In the genomic region with DNA sequence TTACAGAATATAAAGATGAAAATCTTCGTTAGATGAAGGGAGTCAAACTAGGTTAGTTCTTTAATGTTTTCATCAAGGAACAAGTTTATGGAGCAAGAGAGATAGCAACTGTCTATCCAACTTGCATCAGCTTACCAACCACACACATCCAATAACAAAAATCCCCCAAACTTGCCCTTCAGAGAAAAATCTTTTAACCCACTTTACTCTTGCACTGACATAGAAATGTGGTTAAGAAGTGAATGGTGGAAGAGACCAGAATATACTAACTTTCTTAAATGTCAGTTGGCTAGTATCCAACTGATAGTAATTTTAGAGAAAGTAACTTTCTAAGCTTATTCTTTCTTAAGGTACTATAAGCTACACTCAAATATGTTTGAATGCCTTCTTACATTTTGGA, we compare ENCODE assay signal across 24 cellular contexts. TPM values are rescaled to one million over a fixed set of nuclear protein-coding genes. Genes with fewer than 3 reads are reported as not detected.
A peak's percentile ranks its signal among the peaks of the same experiment; 100 is the strongest.
DNase-seq lines count a peak whose midpoint lies in the region; ATAC-seq, FAIRE-seq and TF ChIP-seq lines count a peak whose summit lies in the region.
"Had no signal": no experiment of that assay in that cellular context is flagged by ENCODE, and none has a peak within 500 bp of the region (broad histone marks: within the 10 kb centered on the region; RNA-seq: fewer than 3 reads in every experiment).

No MANE protein-coding gene starts in this region.

- CTCF ChIA-PET in GM12878 (lab: Yijun Ruan, JAX): interaction anchor here (0.6 to 3.2 kb wide), 13 partner anchors 8 to 66 kb away, joined by 3 to 16 read pairs (median 4); partner anchors contain the start of genes OFD1 and TRAPPC2

- H3K27ac ChIP-seq in OCI-LY3 (ENCODE audit: low read length) (no peak overlapping the region), GM12878 (ENCODE audit: control insufficient read depth, insufficient read depth) (no peak overlapping the region)
- H3K27ac ChIP-seq: BLaER1, body of pancreas, neutrophil, psoas muscle, SK-N-MC, upper lobe of right lung had no signal

- SMC1A ChIA-PET in GM12878 (lab: Charles Lee; ENCODE audit: uncharacterized antibody, unreplicated experiment): interaction anchor here (0.9 to 6.4 kb wide), 15 partner anchors 10 to 82 kb away, joined by 3 to 79 read pairs (median 6); partner anchors contain the start of genes OFD1 and TRAPPC2

- peaks cover 14% of the 10 kb centered on the region in 2 donors for H3K36me3 Mint-ChIP-seq in activated T-cell treated with anti-CD3 and anti-CD28 coated beads, Interleukin-2, amount 50 U/mL, for 72 hours (ENCODE audit: insufficient read depth in 2 of 2)
- H3K36me3 Mint-ChIP-seq: IgD-negative memory B cell had no signal

- TF ChIP-seq POLR2A in GM12878 (IDR thresholded peaks at IDR 0.05; ENCODE audit: low read depth, low read length): no peak

- RAD21 ChIA-PET in GM12878 (lab: Charles Lee; ENCODE audit: unreplicated experiment): interaction anchor here (1.3 to 7.0 kb wide), 8 partner anchors 10 to 72 kb away, joined by 4 to 68 read pairs (median 26); partner anchors contain the start of genes OFD1 and TRAPPC2

- ATAC-seq in activated T-cell treated with anti-CD3 and anti-CD28 coated beads, Interleukin-2, amount 50 U/mL, for 72 hours (replicated peaks in 1 of 2): peak; percentile 26 to 27
- ATAC-seq in GM12878: no peak
- ATAC-seq in stimulated activated naive CD8-positive, alpha-beta T cell treated with anti-CD3 and anti-CD28 coated beads, Interleukin-15, amount 100 ng/mL, for 72 hours: peak; percentile 53
- no peak for ATAC-seq in HG02798 (IDR thresholded peaks at IDR 0.05; ENCODE audit: poor library complexity, unreplicated experiment)
- ATAC-seq in HG03520 (IDR thresholded peaks at IDR 0.05; ENCODE audit: unreplicated experiment): no peak
- ATAC-seq: body of pancreas, psoas muscle, upper lobe of right lung had no signal

- H3K9me3 Mint-ChIP-seq in activated T-cell treated with anti-CD3 and anti-CD28 coated beads, Interleukin-2, amount 50 U/mL, for 72 hours: no peaks in the 10 kb centered on the region
- no peaks in the 10 kb centered on the region for H3K9me3 Mint-ChIP-seq in stimulated activated naive CD8-positive, alpha-beta T cell treated with anti-CD3 and anti-CD28 coated beads, Interleukin-15, amount 100 ng/mL, for 72 hours
- H3K9me3 Mint-ChIP-seq: IgD-negative memory B cell had no signal

- no TSS peak for BruUV-seq in GM12878 (replicated peaks; lab: Mats Ljungman, UMichigan)

- H4K20me1 ChIP-seq in OCI-LY3 (ENCODE audit: insufficient read depth, low read length) (peaks cover 8% of the 10 kb centered on the region), GM12878 (ENCODE audit: control insufficient read depth, insufficient read depth) (no peaks in the 10 kb centered on the region)

- H2AFZ ChIP-seq in OCI-LY3 (ENCODE audit: low read depth, low read length) (no peak overlapping the region), GM12878 (ENCODE audit: control insufficient read depth, low read depth, low read length) (no peak overlapping the region)

- 65% methylated on average over 1 of the region's 1 CpG for WGBS in GM12878 (ENCODE audit: insufficient coverage, insufficient replicate concordance, low lambda C conversion rate, missing lambda C conversion rate)

- in situ Hi-C loops in GM12878 (cut with MboI): no loop called here

- H3K27me3 ChIP-seq in OCI-LY3 (ENCODE audit: low read depth, low read length): no peaks in the 10 kb centered on the region
- H3K27me3 ChIP-seq in GM12878 (replicated peaks in 1 of 2; ENCODE audit: control insufficient read depth in 2 of 2, insufficient read depth in 2 of 2, low read length in 1 of 2): no peaks in the 10 kb centered on the region
- H3K27me3 ChIP-seq: body of pancreas, neutrophil, upper lobe of right lung had no signal

- peak overlapping the region; percentile 33 to 97 for H3K4me3 Mint-ChIP-seq in activated T-cell treated with anti-CD3 and anti-CD28 coated beads, Interleukin-2, amount 50 U/mL, for 72 hours
- peak overlapping the region; percentile 36 to 93 for H3K4me3 Mint-ChIP-seq in stimulated activated naive CD8-positive, alpha-beta T cell treated with anti-CD3 and anti-CD28 coated beads, Interleukin-15, amount 100 ng/mL, for 72 hours

- intact Hi-C loops in GM12878 (cut with micrococcal nuclease; ENCODE audit: unreplicated experiment): loop anchor here (5.0 kb wide), 1 partner anchor 605 kb away; no protein-coding TSS in a partner anchor

- TF ChIP-seq RAD21 in GM12878 (IDR thresholded peaks at IDR 0.05; ENCODE audit: insufficient read depth, low read depth, low read length): no peak

- no peak for TF ChIP-seq CTCF in OCI-LY3 (IDR thresholded peaks at IDR 0.05; ENCODE audit: low read depth, low read length)
- TF ChIP-seq CTCF in GM12878 (IDR thresholded peaks at IDR 0.05 in 2 of 3, conservative IDR thresholded peaks at IDR 0.05 in 1 of 3; ENCODE audit: control insufficient read depth in 2 of 3, extremely low read depth in 1 of 3, insufficient read depth in 1 of 3, low read depth in 3 of 3, low read length in 3 of 3): no peak

- no peak for FAIRE-seq in GM12878 (lab: Jason Lieb, UNC)
- FAIRE-seq: D721Med had no signal

- POLR2A ChIA-PET in GM12878 (lab: Charles Lee): interaction anchor here (0.6 to 5.1 kb wide), 7 partner anchors 8 to 47 kb away, joined by 4 to 49 read pairs (median 13); partner anchors contain the start of genes OFD1 and TRAPPC2

- no peak for TF ChIP-seq EP300 in GM12878 (IDR thresholded peaks at IDR 0.05; ENCODE audit: borderline replicate concordance in 1 of 2, control insufficient read depth in 1 of 2, low read depth in 2 of 2, low read length in 2 of 2)

- H3K4me1 ChIP-seq in OCI-LY3 (ENCODE audit: low read length) (peaks cover 50% of the 10 kb centered on the region), GM12878 (ENCODE audit: control insufficient read depth, insufficient read depth, low read length) (peaks cover 7% of the 10 kb centered on the region; the same call in 1 of the 2 replicates)

- H3K36me3 ChIP-seq in OCI-LY3 (replicated peaks; ENCODE audit: low read depth, low read length) (peaks cover 2% of the 10 kb centered on the region), GM12878 (ENCODE audit: control insufficient read depth in 2 of 2, insufficient read depth in 2 of 2, low read length in 1 of 2) (no peaks in the 10 kb centered on the region)
- H3K36me3 ChIP-seq: BLaER1, HAP-1, neutrophil, upper lobe of right lung had no signal

- H3K4me3 ChIP-seq in OCI-LY3 (ENCODE audit: low read length) (no peak overlapping the region), GM12878 (no peak overlapping the region)
- H3K4me3 ChIP-seq: BLaER1, body of pancreas, HAP-1, psoas muscle, SK-N-MC, upper lobe of right lung had no signal

- no peaks in the 10 kb centered on the region for H3K9me3 ChIP-seq in OCI-LY3 (ENCODE audit: insufficient read depth, low read length)
- H3K9me3 ChIP-seq in GM12878 (replicated peaks; ENCODE audit: control insufficient read depth, insufficient read depth, low read length): no peaks in the 10 kb centered on the region
- H3K9me3 ChIP-seq: BLaER1, body of pancreas, HAP-1, neutrophil, psoas muscle, upper lobe of right lung had no signal

- H3K4me1 Mint-ChIP-seq in activated T-cell treated with anti-CD3 and anti-CD28 coated beads, Interleukin-2, amount 50 U/mL, for 72 hours (ENCODE audit: low read depth): peaks cover 52% of the 10 kb centered on the region
- peaks cover 56% of the 10 kb centered on the region for H3K4me1 Mint-ChIP-seq in stimulated activated naive CD8-positive, alpha-beta T cell treated with anti-CD3 and anti-CD28 coated beads, Interleukin-15, amount 100 ng/mL, for 72 hours

- peak overlapping the region; percentile 83 for H3K27ac Mint-ChIP-seq in activated T-cell treated with anti-CD3 and anti-CD28 coated beads, Interleukin-2, amount 50 U/mL, for 72 hours
- H3K27ac Mint-ChIP-seq in stimulated activated naive CD8-positive, alpha-beta T cell treated with anti-CD3 and anti-CD28 coated beads, Interleukin-15, amount 100 ng/mL, for 72 hours: peak overlapping the region; percentile 100

- peaks cover 34% of the 10 kb centered on the region for H3K79me2 ChIP-seq in OCI-LY3 (ENCODE audit: low read length)
- H3K79me2 ChIP-seq in GM12878 (ENCODE audit: control insufficient read depth, insufficient read depth, low read length): peaks cover 35% of the 10 kb centered on the region

- H3K27me3 Mint-ChIP-seq in activated T-cell treated with anti-CD3 and anti-CD28 coated beads, Interleukin-2, amount 50 U/mL, for 72 hours (ENCODE audit: low read depth): peaks cover 24% of the 10 kb centered on the region
- H3K27me3 Mint-ChIP-seq in stimulated activated naive CD8-positive, alpha-beta T cell treated with anti-CD3 and anti-CD28 coated beads, Interleukin-15, amount 100 ng/mL, for 72 hours: no peaks in the 10 kb centered on the region

- peak overlapping the region; percentile 17; the same call in 1 of the 2 replicates for H3K4me2 ChIP-seq in OCI-LY3 (ENCODE audit: low read length)
- H3K4me2 ChIP-seq in GM12878 (ENCODE audit: control insufficient read depth, insufficient read depth): no peak overlapping the region
- H3K4me2 ChIP-seq: BLaER1 had no signal

- no peak for DNase-seq in activated T-cell treated with anti-CD3 and anti-CD28 coated beads, Interleukin-2, amount 50 U/mL, for 72 hours
- DNase-seq in activated T-cell treated with anti-CD3 and anti-CD28 coated beads, Interleukin-2, amount 50 U/mL, for 48 hours: no peak
- DNase-seq in GM12878 (ENCODE audit: low read depth, low spot score) (no peak), medulla oblongata (ENCODE audit: extremely low spot score) (no peak)
- DNase-seq in stimulated activated naive CD8-positive, alpha-beta T cell treated with anti-CD3 and anti-CD28 coated beads, Interleukin-15, amount 100 ng/mL, for 72 hours: peak in 1 of 2 donors; percentile 9
- DNase-seq: ACHN; activated CD4-positive, alpha-beta T cell treated with anti-CD3 and anti-CD28 coated beads, Interleukin-2, amount 50 U/mL, for 1 hour; activated T-cell treated with anti-CD3 and anti-CD28 coated beads for 4 hours; body of pancreas; NCI-H1105 treated with DMSO at 0.1 percent for 48 hours; NCI-H2081; NCI-H774; psoas muscle; stimulated activated CD4-positive, alpha-beta T cell treated with anti-CD3 and anti-CD28 coated beads, Interleukin-15, amount 100 ng/mL, for 24 hours; upper lobe of right lung had no signal

- H3K9ac ChIP-seq in OCI-LY3 (ENCODE audit: low read length) (no peak overlapping the region), GM12878 (ENCODE audit: control insufficient read depth, insufficient read depth, low read length) (no peak overlapping the region)
- H3K9ac ChIP-seq: BLaER1 had no signal

RNA-seq across cellular contexts. Expression of gene RAB9A, which starts 1.7 kb away (rescaled TPM):
- total RNA-seq in activated T-cell treated with anti-CD3 and anti-CD28 coated beads, Interleukin-2, amount 50 U/mL, for 72 hours: 10 to 100 TPM; 56.0 to 71.6 TPM
- 34.3 and 39.0 TPM in 2 replicates for total RNA-seq in GM12878 (2013; cell fraction: nucleolus; rRNA removed)
- total RNA-seq in GM12878 (2014; rRNA removed) (42.1 and 54.1 TPM in 2 replicates), GM12878 (2014; rRNA removed; fragmentation: Illumina TruSeq; extraction: Trizol) (50.5 and 53.1 TPM in 2 replicates), GM12878 (2021) (43.2 and 44.2 TPM in 2 replicates)
- 21.1 TPM for polyA plus RNA-seq in GM12878 (2011; ENCODE audit: low read depth)
- polyA plus RNA-seq in GM12878 (2011; rRNA removed) (142 and 180 TPM in 2 replicates), GM12878 (2014; fragmentation: Illumina TruSeq; extraction: Trizol) (47.0 and 68.3 TPM in 2 replicates), GM12878 (2014; fragmentation: Nextera tagmentation; extraction: Ambion mirVana) (10 to 100 TPM; 49.2 to 49.3 TPM), GM12878 (2014; rRNA removed) (52.4 and 64.6 TPM in 2 replicates), GM12878 (2016; fragmentation: Nextera tagmentation; extraction: Ambion mirVana) (10 to 100 TPM; 64.8 to 76.4 TPM)
- polyA plus RNA-seq in GM12878 (2011; cell fraction: cytosol; rRNA removed): 58.5 and 62.9 TPM in 2 replicates
- 50.2 and 59.5 TPM in 2 replicates for polyA plus RNA-seq in GM12878 (2011; cell fraction: nucleus; rRNA removed)
- polyA plus RNA-seq in GM12878 (2012): 31.9 and 49.2 TPM in 2 replicates
- polyA minus RNA-seq in GM12878 (2011; rRNA and poly(A)+ RNA removed): 52.1 and 73.6 TPM in 2 replicates
- polyA minus RNA-seq in GM12878 (2011; cell fraction: cytosol; rRNA and poly(A)+ RNA removed): 26.5 and 27.1 TPM in 2 replicates
- 14.7 and 17.5 TPM in 2 replicates for polyA minus RNA-seq in GM12878 (2011; cell fraction: nucleus; rRNA and poly(A)+ RNA removed)

RNA-seq across cellular contexts. Expression of gene TCEANC, which starts 34.3 kb away (rescaled TPM):
- total RNA-seq in activated T-cell treated with anti-CD3 and anti-CD28 coated beads, Interleukin-2, amount 50 U/mL, for 72 hours: 1 to 10 TPM; 4.4 to 4.6 TPM
- total RNA-seq in GM12878 (2013; cell fraction: nucleolus; rRNA removed): 7.1 and 8.4 TPM in 2 replicates
- 2.9 and 4.7 TPM in 2 replicates for total RNA-seq in GM12878 (2014; rRNA removed)
- 3.7 and 3.8 TPM in 2 replicates for total RNA-seq in GM12878 (2014; rRNA removed; fragmentation: Illumina TruSeq; extraction: Trizol)
- total RNA-seq in GM12878 (2021): 3.0 and 3.8 TPM in 2 replicates
- polyA plus RNA-seq in GM12878 (2011; ENCODE audit: low read depth): 1.1 TPM
- 4.9 and 6.5 TPM in 2 replicates for polyA plus RNA-seq in GM12878 (2011; rRNA removed)
- polyA plus RNA-seq in GM12878 (2011; cell fraction: cytosol; rRNA removed): 1.8 and 1.9 TPM in 2 replicates
- 4.4 TPM in 2 replicates for polyA plus RNA-seq in GM12878 (2011; cell fraction: nucleus; rRNA removed)
- 1.2 and 2.0 TPM in 2 replicates for polyA plus RNA-seq in GM12878 (2012)
- polyA plus RNA-seq in GM12878 (2014; fragmentation: Illumina TruSeq; extraction: Trizol): 3.4 and 4.4 TPM in 2 replicates
- polyA plus RNA-seq in GM12878 (2014; fragmentation: Nextera tagmentation; extraction: Ambion mirVana): 1 to 10 TPM; 1.5 to 4.0 TPM
- polyA plus RNA-seq in GM12878 (2014; rRNA removed): 1.9 and 2.0 TPM in 2 replicates
- 1 to 10 TPM; 1.1 to 2.7 TPM for polyA plus RNA-seq in GM12878 (2016; fragmentation: Nextera tagmentation; extraction: Ambion mirVana)
- 5.3 and 5.7 TPM in 2 replicates for polyA minus RNA-seq in GM12878 (2011; rRNA and poly(A)+ RNA removed)
- 2.8 and 5.3 TPM in 2 replicates for polyA minus RNA-seq in GM12878 (2011; cell fraction: cytosol; rRNA and poly(A)+ RNA removed)
- polyA minus RNA-seq in GM12878 (2011; cell fraction: nucleus; rRNA and poly(A)+ RNA removed): 5.6 and 8.3 TPM in 2 replicates

RNA-seq across cellular contexts. Expression of gene TRAPPC2, which starts 47.2 kb away (rescaled TPM):
- total RNA-seq in activated T-cell treated with anti-CD3 and anti-CD28 coated beads, Interleukin-2, amount 50 U/mL, for 72 hours: 10 to 100 TPM; 21.8 to 26.2 TPM
- 27.6 and 32.3 TPM in 2 replicates for total RNA-seq in GM12878 (2013; cell fraction: nucleolus; rRNA removed)
- total RNA-seq in GM12878 (2014; rRNA removed): 21.0 and 30.0 TPM in 2 replicates
- 24.8 and 26.2 TPM in 2 replicates for total RNA-seq in GM12878 (2014; rRNA removed; fragmentation: Illumina TruSeq; extraction: Trizol)
- total RNA-seq in GM12878 (2021): 17.5 and 17.8 TPM in 2 replicates
- 23.8 TPM for polyA plus RNA-seq in GM12878 (2011; ENCODE audit: low read depth)
- 28.4 and 30.7 TPM in 2 replicates for polyA plus RNA-seq in GM12878 (2011; rRNA removed)
- 13.5 and 19.6 TPM in 2 replicates for polyA plus RNA-seq in GM12878 (2011; cell fraction: cytosol; rRNA removed)
- polyA plus RNA-seq in GM12878 (2011; cell fraction: nucleus; rRNA removed): 11.8 and 13.8 TPM in 2 replicates
- 14.5 and 17.8 TPM in 2 replicates for polyA plus RNA-seq in GM12878 (2012)
- polyA plus RNA-seq in GM12878 (2014; fragmentation: Illumina TruSeq; extraction: Trizol): 14.6 and 23.0 TPM in 2 replicates
- polyA plus RNA-seq in GM12878 (2014; fragmentation: Nextera tagmentation; extraction: Ambion mirVana): 10 to 100 TPM; 18.3 to 27.5 TPM
- polyA plus RNA-seq in GM12878 (2014; rRNA removed): 12.4 and 14.8 TPM in 2 replicates
- 10 to 100 TPM; 21.6 to 26.6 TPM for polyA plus RNA-seq in GM12878 (2016; fragmentation: Nextera tagmentation; extraction: Ambion mirVana)
- 15.3 and 18.7 TPM in 2 replicates for polyA minus RNA-seq in GM12878 (2011; rRNA and poly(A)+ RNA removed)
- 10.3 and 13.9 TPM in 2 replicates for polyA minus RNA-seq in GM12878 (2011; cell fraction: cytosol; rRNA and poly(A)+ RNA removed)
- polyA minus RNA-seq in GM12878 (2011; cell fraction: nucleus; rRNA and poly(A)+ RNA removed): 10.0 and 15.9 TPM in 2 replicates

RNA-seq across cellular contexts. Expression of gene OFD1, which starts 47.3 kb away (rescaled TPM):
- 10 to 100 TPM; 63.7 to 66.7 TPM for total RNA-seq in activated T-cell treated with anti-CD3 and anti-CD28 coated beads, Interleukin-2, amount 50 U/mL, for 72 hours
- 173 and 178 TPM in 2 replicates for total RNA-seq in GM12878 (2013; cell fraction: nucleolus; rRNA removed)
- total RNA-seq in GM12878 (2014; rRNA removed): 22.4 and 27.7 TPM in 2 replicates
- 39.5 and 43.7 TPM in 2 replicates for total RNA-seq in GM12878 (2014; rRNA removed; fragmentation: Illumina TruSeq; extraction: Trizol)
- 30.6 and 34.0 TPM in 2 replicates for total RNA-seq in GM12878 (2021)
- 17.6 TPM for polyA plus RNA-seq in GM12878 (2011; ENCODE audit: low read depth)
- polyA plus RNA-seq in GM12878 (2011; rRNA removed): 77.2 and 107 TPM in 2 replicates
- polyA plus RNA-seq in GM12878 (2011; cell fraction: cytosol; rRNA removed): 32.3 and 33.2 TPM in 2 replicates
- 186 and 224 TPM in 2 replicates for polyA plus RNA-seq in GM12878 (2011; cell fraction: nucleus; rRNA removed)
- 25.2 and 35.0 TPM in 2 replicates for polyA plus RNA-seq in GM12878 (2012)
- polyA plus RNA-seq in GM12878 (2014; fragmentation: Illumina TruSeq; extraction: Trizol): 33.3 and 43.7 TPM in 2 replicates
- polyA plus RNA-seq in GM12878 (2014; fragmentation: Nextera tagmentation; extraction: Ambion mirVana): 10 to 100 TPM; 43.0 to 64.5 TPM
- 23.6 and 23.7 TPM in 2 replicates for polyA plus RNA-seq in GM12878 (2014; rRNA removed)
- 10 to 100 TPM; 32.6 to 34.2 TPM for polyA plus RNA-seq in GM12878 (2016; fragmentation: Nextera tagmentation; extraction: Ambion mirVana)
- polyA minus RNA-seq in GM12878 (2011; rRNA and poly(A)+ RNA removed): 38.1 and 44.5 TPM in 2 replicates
- 18.8 and 19.2 TPM in 2 replicates for polyA minus RNA-seq in GM12878 (2011; cell fraction: cytosol; rRNA and poly(A)+ RNA removed)
- polyA minus RNA-seq in GM12878 (2011; cell fraction: nucleus; rRNA and poly(A)+ RNA removed): 85.6 and 109 TPM in 2 replicates

Comparison
In these comparisons a context has a peak if more than half of its experiments do, and no peak if none do; other contexts are left out.
1. ATAC-seq: peak in activated T-cell treated with anti-CD3 and anti-CD28 coated beads, Interleukin-2, amount 50 U/mL, for 72 hours (2 of 2) and stimulated activated naive CD8-positive, alpha-beta T cell treated with anti-CD3 and anti-CD28 coated beads, Interleukin-15, amount 100 ng/mL, for 72 hours (single experiment); none in GM12878 (single experiment), HG02798 (single experiment) and HG03520 (single experiment).